ENCODE assay signal across 8 cellular contexts in the genomic region with DNA sequence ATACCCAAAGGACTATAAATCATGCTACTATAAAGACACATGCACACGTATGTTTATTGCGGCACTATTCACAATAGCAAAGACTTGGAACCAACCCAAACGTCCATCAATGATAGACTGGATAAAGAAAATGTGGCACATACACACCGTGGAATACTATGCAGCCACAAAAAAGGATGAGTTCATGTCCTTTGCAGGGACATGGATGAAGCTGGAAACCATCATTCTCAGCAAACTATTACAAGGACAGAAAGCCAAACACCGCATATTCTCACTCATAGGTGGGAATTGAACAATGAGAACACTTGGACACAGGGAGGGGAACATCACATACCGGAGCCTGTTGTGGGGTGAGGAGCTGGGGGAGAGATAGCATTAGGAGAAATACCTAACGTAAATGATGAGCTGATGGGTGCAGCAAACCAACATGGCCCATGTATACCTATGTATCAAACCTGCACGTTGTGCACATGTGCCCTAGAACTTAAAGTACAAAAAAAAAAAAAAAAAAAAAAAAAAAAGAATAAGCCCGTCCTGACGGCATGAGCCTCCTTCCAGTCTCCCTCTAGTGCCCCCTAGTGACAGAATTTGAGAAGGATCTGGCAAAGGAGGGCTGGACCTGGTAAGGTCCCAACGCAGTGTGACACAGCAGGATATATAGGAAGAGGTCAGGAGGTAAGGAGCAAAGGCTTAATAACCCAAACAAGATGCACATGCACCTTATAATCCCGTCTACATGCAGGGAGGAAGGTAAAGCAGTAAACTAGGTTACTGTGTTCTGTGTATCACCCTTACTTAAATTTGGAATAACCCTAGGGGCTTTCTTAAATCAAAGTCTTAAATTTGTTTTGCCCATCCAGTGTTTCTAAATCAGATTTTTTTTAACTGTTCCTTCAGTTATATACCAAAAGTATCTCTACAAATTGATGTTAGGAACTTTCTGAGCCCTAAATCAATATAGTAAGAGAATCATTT.
DNase-seq lines count a peak whose midpoint lies in the region; FAIRE-seq and TF ChIP-seq lines count a peak whose summit lies in the region.
"Not testable (repeated sequence)": the region's sequence is repeated elsewhere in the genome, so short reads cannot be mapped to it uniquely, and the experiment has no call there.

No MANE protein-coding gene starts in this region.

- not testable (repeated sequence) for H3K4me1 ChIP-seq in stomach

- H3K36me3 ChIP-seq in stomach = not testable (repeated sequence)

- H3K9me3 ChIP-seq in stomach = not testable (repeated sequence)

- TF ChIP-seq CTCF in D721Med (IDR thresholded peaks at IDR 0.05; ENCODE audit: insufficient read depth, missing control alignments) (peak; percentile 54), HL-60 (IDR thresholded peaks at IDR 0.05; ENCODE audit: insufficient read depth, low read length) (peak; percentile 25), stomach (IDR thresholded peaks at IDR 0.05) (peak in 4 of 7 experiments; percentile 26 to 53 (median 39))

- H3K4me3 ChIP-seq in HL-60 (replicated peaks; ENCODE audit: insufficient read depth, low read length); stomach: not testable (repeated sequence)

- not testable (repeated sequence) for DNase-seq in D721Med (ENCODE audit: insufficient read length, low spot score)
- DNase-seq in HL-60 (ENCODE audit: low read depth in 1 of 2, low spot score in 1 of 2) (peak; percentile 32 to 46), NCI-H2196 (lab: John Stamatoyannopoulos, UW; ENCODE audit: unreplicated experiment) (peak; percentile 76), SKM-1 treated with dmso at 0.1 percent for 144 hours (lab: John Stamatoyannopoulos, UW; ENCODE audit: unreplicated experiment) (peak; percentile 10), astrocyte of the hippocampus (ENCODE audit: low read depth, low spot score) (peak; percentile 68), globus pallidus (ENCODE audit: low spot score) (peak; percentile 20), mucosa of gallbladder (ENCODE audit: low spot score) (peak; percentile 54), stomach (peak; percentile 66)

- TF ChIP-seq EP300 in stomach (IDR thresholded peaks at IDR 0.05) = not testable (repeated sequence)

- TF ChIP-seq POLR2A in stomach (IDR thresholded peaks at IDR 0.05) = not testable (repeated sequence)

- not testable (repeated sequence) for H3K27me3 ChIP-seq in HL-60 (ENCODE audit: insufficient read depth, poor library complexity, severe bottlenecking); stomach

- intact Hi-C loops in stomach (cut with DNase I; ENCODE audit: low total_unique reads) = not testable (repeated sequence)

- peak; percentile 51 for FAIRE-seq in D721Med (lab: Jason Lieb, UNC)

- 44 to 49% (median 47%) methylated on average over 12 of the region's 12 CpGs for WGBS in stomach, 5 donors

- H3K27ac ChIP-seq in HL-60 (replicated peaks); stomach: not testable (repeated sequence)
